Comparison of ENCODE assay signal across 1 cellular context in genomic region chr11:33065445-33066178, GRCh38.
A peak's percentile ranks its signal among the peaks of the same experiment; 100 is the strongest.
TF ChIP-seq lines count a peak whose summit lies in the region.

No MANE protein-coding gene starts in this region.

TF ChIP-seq in GM12878, 131 proteins besides CTCF, POLR2A, EP300 and RAD21 (continued from another document):
- TF ChIP-seq ZNF592 (IDR thresholded peaks at IDR 0.05) (no peak), CBFB (IDR thresholded peaks at IDR 0.05; ENCODE audit: low read depth) (no peak), LARP7 (IDR thresholded peaks at IDR 0.05) (peak; percentile 66), BACH1 (IDR thresholded peaks at IDR 0.05; ENCODE audit: borderline replicate concordance) (no peak), NKRF (conservative IDR thresholded peaks at IDR 0.05) (0 out of 2 replicates have a peak, but pooled peaks have one; percentile 24)
